1 cellular context compared by ENCODE assay signal in the genomic region with DNA sequence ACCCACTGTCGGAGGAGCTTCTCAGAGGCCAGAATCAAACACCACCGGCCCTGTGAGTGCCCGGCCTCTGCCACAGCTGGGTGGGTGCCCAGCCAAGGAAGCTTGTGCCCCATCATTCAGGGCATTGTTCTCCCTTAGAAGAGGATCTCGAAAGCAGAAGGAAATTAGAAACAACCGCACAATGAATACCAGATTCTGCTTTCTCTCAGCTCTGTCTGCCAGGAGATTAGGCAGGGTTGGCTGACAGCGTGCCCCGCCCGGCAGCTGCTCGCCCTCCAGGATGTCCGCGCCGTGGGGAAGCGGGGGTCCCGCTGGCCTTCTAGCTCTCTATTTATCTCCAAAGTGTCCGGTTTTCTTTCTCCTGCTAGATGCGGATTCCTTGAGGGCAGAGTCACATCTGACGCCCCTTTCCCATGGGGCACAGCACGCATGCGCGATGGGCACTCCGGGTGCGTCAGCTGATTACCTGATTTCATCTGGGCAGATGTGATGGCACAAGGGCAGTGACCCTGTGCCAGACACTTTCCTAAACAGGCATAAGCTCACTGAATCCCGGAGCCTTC.
TF ChIP-seq lines count a peak whose summit lies in the region.

No MANE protein-coding gene starts in this region.

TF ChIP-seq in GM12878, 131 proteins besides CTCF, POLR2A, EP300 and RAD21 (continued from another document):
- TF ChIP-seq CUX1 (IDR thresholded peaks at IDR 0.05; ENCODE audit: insufficient replicate concordance, low read depth, low read length), result no peak
- TF ChIP-seq CHD4 (IDR thresholded peaks at IDR 0.05), result no peak
- no peak for TF ChIP-seq CHD1 (IDR thresholded peaks at IDR 0.05; ENCODE audit: low read depth, low read length)
- no peak for TF ChIP-seq BCL11A (IDR thresholded peaks at IDR 0.05; ENCODE audit: low read depth, low read length)
- TF ChIP-seq NRF1 (conservative IDR thresholded peaks at IDR 0.05; ENCODE audit: low read depth, low read length), result peak; percentile 19; the same call in 1 of the 2 replicates
- TF ChIP-seq, protein P1, sequence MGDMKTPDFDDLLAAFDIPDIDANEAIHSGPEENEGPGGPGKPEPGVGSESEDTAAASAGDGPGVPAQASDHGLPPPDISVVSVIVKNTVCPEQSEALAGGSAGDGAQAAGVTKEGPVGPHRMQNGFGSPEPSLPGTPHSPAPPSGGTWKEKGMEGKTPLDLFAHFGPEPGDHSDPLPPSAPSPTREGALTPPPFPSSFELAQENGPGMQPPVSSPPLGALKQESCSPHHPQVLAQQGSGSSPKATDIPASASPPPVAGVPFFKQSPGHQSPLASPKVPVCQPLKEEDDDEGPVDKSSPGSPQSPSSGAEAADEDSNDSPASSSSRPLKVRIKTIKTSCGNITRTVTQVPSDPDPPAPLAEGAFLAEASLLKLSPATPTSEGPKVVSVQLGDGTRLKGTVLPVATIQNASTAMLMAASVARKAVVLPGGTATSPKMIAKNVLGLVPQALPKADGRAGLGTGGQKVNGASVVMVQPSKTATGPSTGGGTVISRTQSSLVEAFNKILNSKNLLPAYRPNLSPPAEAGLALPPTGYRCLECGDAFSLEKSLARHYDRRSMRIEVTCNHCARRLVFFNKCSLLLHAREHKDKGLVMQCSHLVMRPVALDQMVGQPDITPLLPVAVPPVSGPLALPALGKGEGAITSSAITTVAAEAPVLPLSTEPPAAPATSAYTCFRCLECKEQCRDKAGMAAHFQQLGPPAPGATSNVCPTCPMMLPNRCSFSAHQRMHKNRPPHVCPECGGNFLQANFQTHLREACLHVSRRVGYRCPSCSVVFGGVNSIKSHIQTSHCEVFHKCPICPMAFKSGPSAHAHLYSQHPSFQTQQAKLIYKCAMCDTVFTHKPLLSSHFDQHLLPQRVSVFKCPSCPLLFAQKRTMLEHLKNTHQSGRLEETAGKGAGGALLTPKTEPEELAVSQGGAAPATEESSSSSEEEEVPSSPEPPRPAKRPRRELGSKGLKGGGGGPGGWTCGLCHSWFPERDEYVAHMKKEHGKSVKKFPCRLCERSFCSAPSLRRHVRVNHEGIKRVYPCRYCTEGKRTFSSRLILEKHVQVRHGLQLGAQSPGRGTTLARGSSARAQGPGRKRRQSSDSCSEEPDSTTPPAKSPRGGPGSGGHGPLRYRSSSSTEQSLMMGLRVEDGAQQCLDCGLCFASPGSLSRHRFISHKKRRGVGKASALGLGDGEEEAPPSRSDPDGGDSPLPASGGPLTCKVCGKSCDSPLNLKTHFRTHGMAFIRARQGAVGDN (IDR thresholded peaks at IDR 0.05), result 0 out of 2 replicates have a peak, but pooled peaks have one; percentile 17
- TF ChIP-seq ZNF592 (IDR thresholded peaks at IDR 0.05), result no peak
- 0 out of 2 replicates have a peak, but pooled peaks have one; percentile 19 for TF ChIP-seq RAD51 (IDR thresholded peaks at IDR 0.05)
- TF ChIP-seq ETV6 (conservative IDR thresholded peaks at IDR 0.05 in 1 of 2, IDR thresholded peaks at IDR 0.05 in 1 of 2; ENCODE audit: borderline replicate concordance in 1 of 2, low read depth in 1 of 2), result no peak
- no peak for TF ChIP-seq NR2C1 (IDR thresholded peaks at IDR 0.05)
- no peak for TF ChIP-seq SRF (IDR thresholded peaks at IDR 0.05; ENCODE audit: low read depth in 2 of 2, low read length in 2 of 2)
- no peak for TF ChIP-seq DPF2 (IDR thresholded peaks at IDR 0.05)
- no peak for TF ChIP-seq BMI1 (IDR thresholded peaks at IDR 0.05; ENCODE audit: borderline replicate concordance)
- TF ChIP-seq, protein P2, sequence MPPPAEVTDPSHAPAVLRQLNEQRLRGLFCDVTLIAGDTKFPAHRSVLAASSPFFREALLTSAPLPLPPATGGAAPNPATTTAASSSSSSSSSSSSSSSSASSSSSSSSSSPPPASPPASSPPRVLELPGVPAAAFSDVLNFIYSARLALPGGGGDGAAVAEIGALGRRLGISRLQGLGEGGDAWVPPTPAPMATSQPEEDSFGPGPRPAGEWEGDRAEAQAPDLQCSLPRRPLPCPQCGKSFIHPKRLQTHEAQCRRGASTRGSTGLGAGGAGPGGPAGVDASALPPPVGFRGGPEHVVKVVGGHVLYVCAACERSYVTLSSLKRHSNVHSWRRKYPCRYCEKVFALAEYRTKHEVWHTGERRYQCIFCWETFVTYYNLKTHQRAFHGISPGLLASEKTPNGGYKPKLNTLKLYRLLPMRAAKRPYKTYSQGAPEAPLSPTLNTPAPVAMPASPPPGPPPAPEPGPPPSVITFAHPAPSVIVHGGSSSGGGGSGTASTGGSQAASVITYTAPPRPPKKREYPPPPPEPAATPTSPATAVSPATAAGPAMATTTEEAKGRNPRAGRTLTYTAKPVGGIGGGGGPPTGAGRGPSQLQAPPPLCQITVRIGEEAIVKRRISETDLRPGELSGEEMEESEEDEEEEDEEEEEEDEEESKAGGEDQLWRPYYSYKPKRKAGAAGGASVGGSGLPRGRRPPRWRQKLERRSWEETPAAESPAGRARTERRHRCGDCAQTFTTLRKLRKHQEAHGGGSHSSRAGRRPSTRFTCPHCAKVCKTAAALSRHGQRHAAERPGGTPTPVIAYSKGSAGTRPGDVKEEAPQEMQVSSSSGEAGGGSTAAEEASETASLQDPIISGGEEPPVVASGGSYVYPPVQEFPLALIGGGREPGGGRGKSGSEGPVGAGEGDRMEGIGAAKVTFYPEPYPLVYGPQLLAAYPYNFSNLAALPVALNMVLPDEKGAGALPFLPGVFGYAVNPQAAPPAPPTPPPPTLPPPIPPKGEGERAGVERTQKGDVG (CRISPR knock-in tag; IDR thresholded peaks at IDR 0.05), result no peak
- TF ChIP-seq RFX5 (IDR thresholded peaks at IDR 0.05; ENCODE audit: low read depth, low read length), result no peak
- TF ChIP-seq PAX8 (IDR thresholded peaks at IDR 0.05), result no peak
- no peak for TF ChIP-seq BRCA1 (IDR thresholded peaks at IDR 0.05; ENCODE audit: low read depth, low read length)
- TF ChIP-seq CBX5 (IDR thresholded peaks at IDR 0.05; ENCODE audit: low read depth), result no peak
- no peak for TF ChIP-seq HCFC1 (IDR thresholded peaks at IDR 0.05; ENCODE audit: low read length)
- TF ChIP-seq MEF2B (IDR thresholded peaks at IDR 0.05; ENCODE audit: partially characterized antibody, poor library complexity, severe bottlenecking), result peak; percentile 35
TF ChIP-seq in GM12878: peak in this region for 4.
